Comparison of ENCODE assay signal across 8 cellular contexts in genomic region chrX:40154229-40154852, GRCh38. TPM values are rescaled to one million over a fixed set of nuclear protein-coding genes. Genes with fewer than 3 reads are reported as not detected.
DNase-seq lines count a peak whose midpoint lies in the region; ATAC-seq and TF ChIP-seq lines count a peak whose summit lies in the region.

No MANE protein-coding gene starts in this region.

- H3K27ac Mint-ChIP-seq in Calu3 (ENCODE audit: unreplicated experiment), result peak overlapping the region; percentile 30

- intact Hi-C loops in Calu3 (cut with micrococcal nuclease; ENCODE audit: unreplicated experiment), result loop anchor here (10.0 kb wide), 1 partner anchor 50 kb away; no protein-coding TSS in a partner anchor

- H3K36me3 ChIP-seq in KOPT-K1 (ENCODE audit: insufficient read depth, low read length) (no peaks in the 10 kb centered on the region), fibroblast of lung (ENCODE audit: control insufficient read depth, insufficient read depth, low read length) (no peaks in the 10 kb centered on the region), neuron (ENCODE audit: insufficient read depth, low read length) (no peaks in the 10 kb centered on the region)

- H3K27me3 ChIP-seq in fibroblast of lung (ENCODE audit: control insufficient read depth, insufficient read depth, low read length) (peaks cover 3% of the 10 kb centered on the region), neuron (ENCODE audit: insufficient read depth, low read length) (peaks cover 4% of the 10 kb centered on the region)

- no peak for DNase-seq in Calu3
- peak in 1 of 2 donors; percentile 53 for DNase-seq in fibroblast of lung (ENCODE audit: low read depth in 2 of 2)
- no peak for DNase-seq in effector CD8-positive, alpha-beta T cell (lab: John Stamatoyannopoulos, UW)

- H2AFZ ChIP-seq in fibroblast of lung (ENCODE audit: low read length) (no peak overlapping the region), neuron (ENCODE audit: low read depth, low read length) (no peak overlapping the region)

- H3K27ac ChIP-seq in KOPT-K1 (ENCODE audit: low read depth, low read length, poor library complexity, severe bottlenecking) (peak overlapping the region; percentile 97), fibroblast of lung (ENCODE audit: insufficient read depth, low read length) (no peak overlapping the region)

- BruUV-seq in Calu3 (replicated peaks; lab: Mats Ljungman, UMichigan), result no TSS peak

- no peaks in the 10 kb centered on the region for H3K9me3 Mint-ChIP-seq in Calu3 (ENCODE audit: low read depth, unreplicated experiment)

- ATAC-seq in SK-N-SH treated with all-trans-retinoic acid at 6 μM for 48 hours (peak; percentile 51), GM21825 (IDR thresholded peaks at IDR 0.05; ENCODE audit: unreplicated experiment) (no peak), HG03442 (IDR thresholded peaks at IDR 0.05; ENCODE audit: unreplicated experiment) (no peak)

- H4K20me1 ChIP-seq in fibroblast of lung (ENCODE audit: control insufficient read depth, extremely low read depth, insufficient read depth, low read length), result no peaks in the 10 kb centered on the region

- H3K4me1 Mint-ChIP-seq in Calu3 (ENCODE audit: low read depth, unreplicated experiment), result no peaks in the 10 kb centered on the region

- no peak for TF ChIP-seq CTCF in Calu3 (IDR thresholded peaks at IDR 0.05; ENCODE audit: unreplicated experiment)
- no peak for TF ChIP-seq CTCF in fibroblast of lung (conservative IDR thresholded peaks at IDR 0.05 in 1 of 2, IDR thresholded peaks at IDR 0.05 in 1 of 2; ENCODE audit: low read depth in 1 of 2, low read length in 2 of 2)

- H3K4me2 ChIP-seq in fibroblast of lung (ENCODE audit: extremely low read depth, insufficient read depth, low read length), result peak overlapping the region; percentile 59

- peak overlapping the region in 3 of 4 experiments; percentile 21 to 43 (median 31) for H3K4me3 ChIP-seq in fibroblast of lung (replicated peaks in 1 of 4; ENCODE audit: control extremely low read depth in 1 of 4, insufficient read depth in 1 of 4, low read depth in 3 of 4, low read length in 4 of 4)
- peak overlapping the region; percentile 51 for H3K4me3 ChIP-seq in neuron (ENCODE audit: low read length)

- no peaks in the 10 kb centered on the region for H3K27me3 Mint-ChIP-seq in Calu3 (ENCODE audit: unreplicated experiment)

- no peak overlapping the region for H3K9ac ChIP-seq in fibroblast of lung (ENCODE audit: insufficient read depth, low read length)

- H3K9me3 ChIP-seq in KOPT-K1 (ENCODE audit: insufficient read depth, low read length, poor library complexity, severe bottlenecking) (no peaks in the 10 kb centered on the region), fibroblast of lung (ENCODE audit: control insufficient read depth, insufficient read depth, low read depth, low read length) (no peaks in the 10 kb centered on the region), neuron (ENCODE audit: low read length) (no peaks in the 10 kb centered on the region)

- H3K4me1 ChIP-seq in fibroblast of lung (ENCODE audit: control insufficient read depth, extremely low read depth, insufficient read depth, low read length) (peaks cover 2% of the 10 kb centered on the region), neuron (ENCODE audit: insufficient read depth, low read length) (peaks cover 7% of the 10 kb centered on the region)

- H3K4me3 Mint-ChIP-seq in Calu3 (ENCODE audit: low read depth, unreplicated experiment), result peak overlapping the region; percentile 67

- H3K36me3 Mint-ChIP-seq in Calu3 (ENCODE audit: insufficient read depth, unreplicated experiment), result peaks cover 24% of the 10 kb centered on the region

- H3K79me2 ChIP-seq in fibroblast of lung (ENCODE audit: control insufficient read depth, insufficient read depth, low read length), result no peaks in the 10 kb centered on the region

- CTCF ChIA-PET in Calu3 (lab: Charles Lee), result no interaction called here

TF ChIP-seq in SK-N-SH treated with all-trans-retinoic acid at 6 μM for 48 hours, 23 proteins besides CTCF, POLR2A, EP300 and RAD21:
- TF ChIP-seq BACH2 (CRISPR knock-in tag; IDR thresholded peaks at IDR 0.05; ENCODE audit: borderline replicate concordance) (no peak), RARB (CRISPR knock-in tag; IDR thresholded peaks at IDR 0.05) (no peak), PATZ1 (CRISPR knock-in tag; IDR thresholded peaks at IDR 0.05; ENCODE audit: borderline replicate concordance) (no peak), ZC3H10 (CRISPR knock-in tag; IDR thresholded peaks at IDR 0.05) (no peak), ZFP3 (CRISPR knock-in tag; IDR thresholded peaks at IDR 0.05) (no peak), POU6F1 (CRISPR knock-in tag; IDR thresholded peaks at IDR 0.05; ENCODE audit: borderline replicate concordance, low read depth) (no peak), PPARA (CRISPR knock-in tag; IDR thresholded peaks at IDR 0.05; ENCODE audit: borderline replicate concordance) (no peak), ESRRG (CRISPR knock-in tag; IDR thresholded peaks at IDR 0.05) (no peak), ZNF8 (CRISPR knock-in tag; IDR thresholded peaks at IDR 0.05) (no peak), ARNTL (CRISPR knock-in tag; IDR thresholded peaks at IDR 0.05; ENCODE audit: borderline replicate concordance, low read depth) (no peak), ZNF70 (CRISPR knock-in tag; IDR thresholded peaks at IDR 0.05) (no peak), SNAI2 (CRISPR knock-in tag; IDR thresholded peaks at IDR 0.05) (no peak), TOX (CRISPR knock-in tag; IDR thresholded peaks at IDR 0.05; ENCODE audit: borderline replicate concordance) (no peak), ISL1 (CRISPR knock-in tag; IDR thresholded peaks at IDR 0.05) (no peak), GLIS3 (CRISPR knock-in tag; IDR thresholded peaks at IDR 0.05) (no peak), OSR1 (CRISPR knock-in tag; IDR thresholded peaks at IDR 0.05) (no peak), CSRNP3 (CRISPR knock-in tag; IDR thresholded peaks at IDR 0.05) (no peak), CREB5 (CRISPR knock-in tag; IDR thresholded peaks at IDR 0.05; ENCODE audit: low read depth) (no peak)
TF ChIP-seq in SK-N-SH treated with all-trans-retinoic acid at 6 μM for 48 hours: peak in this region for 0.

RNA-seq across cellular contexts. Expression of gene BCOR, which starts 56.6 kb away (rescaled TPM):
- total RNA-seq in Calu3 (2022) (20.6 and 21.1 TPM in 2 replicates), fibroblast of lung (4.9 and 5.8 TPM in 2 replicates)
- 3.0 TPM in 2 replicates for polyA plus RNA-seq in fibroblast of lung
- polyA plus RNA-seq in fibroblast of lung (2012), result 5.6 and 6.4 TPM in 2 replicates
- polyA minus RNA-seq in fibroblast of lung (ENCODE audit: low replicate concordance), result 10.6 and 15.2 TPM in 2 replicates
